ENCODE assay signal across 14 cellular contexts in genomic region chr19:6242677-6243076, GRCh38. TPM values are rescaled to one million over a fixed set of nuclear protein-coding genes. Genes with fewer than 3 reads are reported as not detected.
DNase-seq lines count a peak whose midpoint lies in the region; ATAC-seq and TF ChIP-seq lines count a peak whose summit lies in the region.
"Had no signal": no experiment of that assay in that cellular context is flagged by ENCODE, and none has a peak within 500 bp of the region (broad histone marks: within the 10 kb centered on the region; RNA-seq: fewer than 3 reads in every experiment).

No MANE protein-coding gene starts in this region.

- peaks cover 16 to 25% (median 23%) of the 10 kb centered on the region in 5 experiments for H3K9me3 Mint-ChIP-seq in brain

- H3K36me3 ChIP-seq in heart left ventricle (no peaks in the 10 kb centered on the region), mucosa of descending colon (ENCODE audit: low read depth) (no peaks in the 10 kb centered on the region), upper lobe of left lung (no peaks in the 10 kb centered on the region)

- peak overlapping the region; percentile 86 to 95 (median 90) for H3K27ac Mint-ChIP-seq in brain

- H3K27ac ChIP-seq in right cardiac atrium (ENCODE audit: low read length) (peak overlapping the region; percentile 51), heart left ventricle (peak overlapping the region in 6 of 12 donors; percentile 1 to 52 (median 36)), upper lobe of left lung (peak overlapping the region in 3 of 4 donors; percentile 25 to 85 (median 71))

- intact Hi-C loops in right cardiac atrium (cut with DNase I), result no loop called here
- intact Hi-C loops in heart left ventricle (cut with DNase I), result loop anchor here in 1 of 10 donors (2.0 kb wide), 1 partner anchor 30 kb away; no protein-coding TSS in a partner anchor
- intact Hi-C loops in mucosa of descending colon (cut with DNase I, micrococcal nuclease), result no loop called here

- H3K4me1 Mint-ChIP-seq in brain, result peaks cover 73% of the 10 kb centered on the region

- DNase-seq in right cardiac atrium (no peak), heart left ventricle (no peak), mucosa of descending colon (peak in 2 of 3 donors; percentile 11 to 19), upper lobe of left lung (no peak), pons (ENCODE audit: low spot score) (no peak), NCI-H526 treated with DMSO at 0.1 percent for 48 hours (lab: John Stamatoyannopoulos, UW) (no peak)
- DNase-seq: activated CD4-positive, alpha-beta T cell treated with anti-CD3 and anti-CD28 coated beads for 4 hours; naive B cell; NCI-H187; NCI-H510A treated with DMSO at 0.1 percent for 48 hours; T-helper 9 cell had no signal

- TF ChIP-seq CTCF in heart left ventricle (IDR thresholded peaks at IDR 0.05) (no peak), brain (conservative IDR thresholded peaks at IDR 0.05) (no peak), mucosa of descending colon (IDR thresholded peaks at IDR 0.05) (no peak), upper lobe of left lung (IDR thresholded peaks at IDR 0.05) (no peak)

- H3K4me3 Mint-ChIP-seq in brain, result peak overlapping the region in 4 of 5 experiments; percentile 10 to 64 (median 34)

- TF ChIP-seq EP300 in upper lobe of left lung (IDR thresholded peaks at IDR 0.05), result no peak

- H3K36me3 Mint-ChIP-seq in brain, result peaks cover 28% of the 10 kb centered on the region

- H3K4me3 ChIP-seq in right cardiac atrium (ENCODE audit: low read length), result no peak overlapping the region
- no peak overlapping the region for H3K4me3 ChIP-seq in heart left ventricle
- H3K4me3 ChIP-seq in mucosa of descending colon, result no peak overlapping the region
- H3K4me3 ChIP-seq in upper lobe of left lung, result no peak overlapping the region

- H3K27me3 ChIP-seq in right cardiac atrium (ENCODE audit: control insufficient read depth, insufficient read depth) (no peaks in the 10 kb centered on the region), heart left ventricle (no peaks in the 10 kb centered on the region), upper lobe of left lung (no peaks in the 10 kb centered on the region)

- H3K4me1 ChIP-seq in right cardiac atrium (ENCODE audit: control insufficient read depth, insufficient read depth, low read length), result peaks cover 32% of the 10 kb centered on the region
- peaks cover 4 to 68% (median 54%) of the 10 kb centered on the region in 12 donors for H3K4me1 ChIP-seq in heart left ventricle
- no peaks in the 10 kb centered on the region for H3K4me1 ChIP-seq in mucosa of descending colon (ENCODE audit: low read depth)
- H3K4me1 ChIP-seq in upper lobe of left lung, result peaks cover 60 to 63% (median 61%) of the 10 kb centered on the region in 4 donors

- ATAC-seq in right cardiac atrium (no peak), heart left ventricle (no peak), mucosa of descending colon (no peak), upper lobe of left lung (ENCODE audit: low FRiP score in 2 of 2) (no peak), GM21576 (IDR thresholded peaks at IDR 0.05; ENCODE audit: unreplicated experiment) (no peak)
- ATAC-seq: HCT116 had no signal

- no peaks in the 10 kb centered on the region for H3K9me3 ChIP-seq in right cardiac atrium (ENCODE audit: control insufficient read depth, low read length)
- no peaks in the 10 kb centered on the region for H3K9me3 ChIP-seq in heart left ventricle
- H3K9me3 ChIP-seq in mucosa of descending colon, result no peaks in the 10 kb centered on the region
- no peaks in the 10 kb centered on the region for H3K9me3 ChIP-seq in upper lobe of left lung

- TF ChIP-seq POLR2A in heart left ventricle (IDR thresholded peaks at IDR 0.05), result no peak
- no peak for TF ChIP-seq POLR2A in upper lobe of left lung (IDR thresholded peaks at IDR 0.05)

- 56% methylated on average over 10 of the region's 10 CpGs for WGBS in right cardiac atrium
- WGBS in heart left ventricle, 4 donors, result 61 to 66% (median 64%) methylated on average over 7 to 10 of the region's 10 CpGs
- WGBS in upper lobe of left lung, 2 donors, result 69 to 71% methylated on average over 8 to 10 of the region's 10 CpGs

- H3K27me3 Mint-ChIP-seq in brain, result peaks cover 3% of the 10 kb centered on the region
- H3K27me3 Mint-ChIP-seq: naive B cell had no signal

RNA-seq across cellular contexts. Expression of gene MLLT1, which starts 37.1 kb away (rescaled TPM):
- 10 to 100 TPM; 62.5 to 67.3 (median 65.5) TPM for total RNA-seq in right cardiac atrium
- polyA plus RNA-seq in right cardiac atrium, result 34.8 TPM
- 10 to 100 TPM; 21.0 to 45.9 (median 34.9) TPM for total RNA-seq in heart left ventricle
- polyA plus RNA-seq in heart left ventricle, result 10 to 100 TPM; 17.8 to 38.2 TPM
- polyA plus RNA-seq in brain (ENCODE audit: insufficient read depth, low read depth, low replicate concordance), result 102 TPM
- 10 to 100 TPM; 32.5 to 75.3 (median 33.7) TPM for total RNA-seq in mucosa of descending colon
- 10 to 100 TPM; 22.1 to 98.9 (median 49.3) TPM for total RNA-seq in upper lobe of left lung

Comparison
In these comparisons a context has a peak if more than half of its experiments do, and no peak if none do; other contexts are left out.
1. DNase-seq: peak in mucosa of descending colon (2 of 3); none in right cardiac atrium (0 of 3), heart left ventricle (0 of 5), upper lobe of left lung (0 of 2), pons (single experiment) and NCI-H526 treated with DMSO at 0.1 percent for 48 hours (single experiment).